ENCODE assay signal across 16 cellular contexts in the genomic region with DNA sequence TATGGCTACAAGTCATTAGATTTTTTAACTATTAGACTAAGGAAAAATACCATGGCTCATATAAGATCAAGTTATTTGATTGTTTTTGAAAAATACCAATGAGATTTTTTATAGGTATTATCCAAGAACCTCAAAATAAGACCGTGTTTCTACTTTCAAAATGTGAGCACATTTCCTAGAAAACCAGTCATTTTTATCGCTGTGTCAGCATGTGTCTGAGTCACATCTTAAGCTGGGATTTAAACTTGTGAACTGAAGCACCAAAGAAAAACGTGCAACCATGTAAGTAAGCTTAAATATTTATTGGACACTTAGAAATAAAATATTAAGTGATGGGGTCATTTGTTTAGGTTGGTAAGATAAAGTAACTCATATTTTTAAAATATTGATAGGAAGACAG.
DNase-seq lines count a peak whose midpoint lies in the region; ATAC-seq, FAIRE-seq and TF ChIP-seq lines count a peak whose summit lies in the region.
"Had no signal": no experiment of that assay in that cellular context is flagged by ENCODE, and none has a peak within 500 bp of the region (broad histone marks: within the 10 kb centered on the region; RNA-seq: fewer than 3 reads in every experiment).

No MANE protein-coding gene starts in this region.

- no peak for TF ChIP-seq RAD21 in HepG2 (CRISPR knock-in tag; IDR thresholded peaks at IDR 0.05)

- TF ChIP-seq EP300 in HepG2 (IDR thresholded peaks at IDR 0.05; ENCODE audit: low read depth in 2 of 2, low read length in 2 of 2) (no peak), HepG2 (CRISPR knock-in tag; IDR thresholded peaks at IDR 0.05; ENCODE audit: borderline replicate concordance) (no peak)

- in situ Hi-C loops in HepG2 (cut with HindIII; ENCODE audit: extremely low pct_ligation_motif_present, low pct_unique_long_range_greater_than_20kb) = no loop called here

- H3K27ac ChIP-seq in HepG2 (ENCODE audit: extremely low read length, insufficient read depth, low read length) (no peak overlapping the region), right lobe of liver (no peak overlapping the region), hepatocyte (no peak overlapping the region)
- H3K27ac ChIP-seq: 22Rv1, BLaER1, HL-60, KMS-11 had no signal

- H3K79me2 ChIP-seq in HepG2 (ENCODE audit: insufficient read depth, low read length) (no peaks in the 10 kb centered on the region), hepatocyte (no peaks in the 10 kb centered on the region)

- DNase-seq in HepG2 (ENCODE audit: low spot score) (no peak), right lobe of liver (no peak), RKO (ENCODE audit: low spot score) (peak; percentile 57), hepatocyte (ENCODE audit: low spot score) (peak; percentile 6), Kasumi-1 (lab: John Stamatoyannopoulos, UW) (no peak)
- DNase-seq in activated CD4-positive, alpha-beta T cell treated with anti-CD3 and anti-CD28 coated beads, Interleukin-2, amount 50 U/mL, for 1 hour = no peak
- DNase-seq: AML-193; Caco-2; CD8-positive, alpha-beta memory T cell; DMS53 had no signal

- H3K9me3 ChIP-seq in HepG2 (ENCODE audit: low read length) (no peaks in the 10 kb centered on the region), right lobe of liver (no peaks in the 10 kb centered on the region), hepatocyte (ENCODE audit: low read depth) (no peaks in the 10 kb centered on the region)
- H3K9me3 ChIP-seq: BLaER1, Caco-2 had no signal

- H3K4me1 ChIP-seq in HepG2 (ENCODE audit: insufficient read depth, low read length) (no peaks in the 10 kb centered on the region), right lobe of liver (no peaks in the 10 kb centered on the region), hepatocyte (ENCODE audit: insufficient read depth) (no peaks in the 10 kb centered on the region)
- H3K4me1 ChIP-seq: BLaER1, Caco-2 had no signal

- H3K9me2 ChIP-seq in hepatocyte (replicated peaks; ENCODE audit: insufficient read depth) = no peaks in the 10 kb centered on the region

- WGBS in HepG2 (ENCODE audit: low lambda C conversion rate) = 16% methylated on average over 3 of the region's 3 CpGs
- 34% methylated on average over 3 of the region's 3 CpGs for WGBS in right lobe of liver (ENCODE audit: insufficient coverage, low coverage, low lambda C conversion rate, missing lambda C conversion rate)
- WGBS in hepatocyte (ENCODE audit: low lambda C conversion rate, missing lambda C conversion rate) = 51% methylated on average over 3 of the region's 3 CpGs

- H3K9ac ChIP-seq in HepG2 (ENCODE audit: insufficient read depth, low read depth, low read length) = no peak overlapping the region
- H3K9ac ChIP-seq: BLaER1, KMS-11 had no signal

- H3K4me2 ChIP-seq in HepG2 (ENCODE audit: low read depth, low read length) (no peak overlapping the region), hepatocyte (no peak overlapping the region)
- H3K4me2 ChIP-seq: BLaER1, KMS-11 had no signal

- POLR2A ChIA-PET in HepG2 (lab: Yijun Ruan, JAX) = no interaction called here

- ATAC-seq in HepG2 (no peak), right lobe of liver (no peak), HG02610 (IDR thresholded peaks at IDR 0.05; ENCODE audit: unreplicated experiment) (no peak)
- ATAC-seq: HCT116 had no signal

- CTCF ChIA-PET in HepG2 (lab: Yijun Ruan, JAX; ENCODE audit: low intra/inter-chr PET ratio, low total read pairs) = no interaction called here

- no peak for TF ChIP-seq POLR2A in HepG2 (IDR thresholded peaks at IDR 0.05; ENCODE audit: insufficient read depth in 1 of 2, low read depth in 2 of 2, low read length in 2 of 2)
- no peak for TF ChIP-seq POLR2A in right lobe of liver (IDR thresholded peaks at IDR 0.05)

- intact Hi-C loops in HepG2 (cut with micrococcal nuclease; ENCODE audit: unreplicated experiment) = no loop called here
- intact Hi-C loops in right lobe of liver (cut with DNase I) = no loop called here

- TF ChIP-seq CTCF in HepG2 (CRISPR knock-in tag; IDR thresholded peaks at IDR 0.05) (no peak), right lobe of liver (IDR thresholded peaks at IDR 0.05) (no peak), hepatocyte (IDR thresholded peaks at IDR 0.05; ENCODE audit: poor library complexity) (no peak)

- no peak overlapping the region for H2AFZ ChIP-seq in HepG2 (ENCODE audit: low read length)
- no peak overlapping the region for H2AFZ ChIP-seq in hepatocyte

- H3K4me3 ChIP-seq in HepG2 (replicated peaks in 1 of 3; ENCODE audit: insufficient read depth in 1 of 3, low read depth in 2 of 3, low read length in 3 of 3) = no peak overlapping the region
- no peak overlapping the region for H3K4me3 ChIP-seq in right lobe of liver
- no peak overlapping the region for H3K4me3 ChIP-seq in hepatocyte
- H3K4me3 ChIP-seq: BLaER1 had no signal

- H3K27me3 ChIP-seq in HepG2 (ENCODE audit: control insufficient read depth in 1 of 2, insufficient read depth in 2 of 2, low read length in 2 of 2) = no peaks in the 10 kb centered on the region
- no peaks in the 10 kb centered on the region for H3K27me3 ChIP-seq in right lobe of liver
- H3K27me3 ChIP-seq in hepatocyte = no peaks in the 10 kb centered on the region
- H3K27me3 ChIP-seq: BLaER1 had no signal

- H3K36me3 ChIP-seq in HepG2 (replicated peaks in 1 of 2; ENCODE audit: control insufficient read depth in 1 of 2, insufficient read depth in 2 of 2, low read length in 2 of 2) = no peaks in the 10 kb centered on the region
- H3K36me3 ChIP-seq in right lobe of liver = no peaks in the 10 kb centered on the region
- no peaks in the 10 kb centered on the region for H3K36me3 ChIP-seq in hepatocyte (replicated peaks; ENCODE audit: insufficient read depth, low read depth)
- H3K36me3 ChIP-seq: BLaER1 had no signal

- H4K20me1 ChIP-seq in HepG2 (ENCODE audit: insufficient read depth, low read length) (no peaks in the 10 kb centered on the region), hepatocyte (ENCODE audit: insufficient read depth, poor library complexity, severe bottlenecking) (no peaks in the 10 kb centered on the region)
- H4K20me1 ChIP-seq: BLaER1 had no signal

- BruUV-seq in HepG2 (replicated peaks; lab: Mats Ljungman, UMichigan) = no TSS peak

- FAIRE-seq in HepG2 (lab: Jason Lieb, UNC) = no peak

TF ChIP-seq in HepG2, 621 proteins besides CTCF, POLR2A, EP300 and RAD21:
- no peak for TF ChIP-seq SAP130 (CRISPR knock-in tag; IDR thresholded peaks at IDR 0.05; ENCODE audit: low read depth)
- peak; percentile 82 to 92 for TF ChIP-seq MAFK (conservative IDR thresholded peaks at IDR 0.05 in 1 of 2, IDR thresholded peaks at IDR 0.05 in 1 of 2; ENCODE audit: low read length in 2 of 2)
- TF ChIP-seq, protein P1, sequence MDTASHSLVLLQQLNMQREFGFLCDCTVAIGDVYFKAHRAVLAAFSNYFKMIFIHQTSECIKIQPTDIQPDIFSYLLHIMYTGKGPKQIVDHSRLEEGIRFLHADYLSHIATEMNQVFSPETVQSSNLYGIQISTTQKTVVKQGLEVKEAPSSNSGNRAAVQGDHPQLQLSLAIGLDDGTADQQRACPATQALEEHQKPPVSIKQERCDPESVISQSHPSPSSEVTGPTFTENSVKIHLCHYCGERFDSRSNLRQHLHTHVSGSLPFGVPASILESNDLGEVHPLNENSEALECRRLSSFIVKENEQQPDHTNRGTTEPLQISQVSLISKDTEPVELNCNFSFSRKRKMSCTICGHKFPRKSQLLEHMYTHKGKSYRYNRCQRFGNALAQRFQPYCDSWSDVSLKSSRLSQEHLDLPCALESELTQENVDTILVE (CRISPR knock-in tag; IDR thresholded peaks at IDR 0.05) = no peak
- TF ChIP-seq, protein P2, sequence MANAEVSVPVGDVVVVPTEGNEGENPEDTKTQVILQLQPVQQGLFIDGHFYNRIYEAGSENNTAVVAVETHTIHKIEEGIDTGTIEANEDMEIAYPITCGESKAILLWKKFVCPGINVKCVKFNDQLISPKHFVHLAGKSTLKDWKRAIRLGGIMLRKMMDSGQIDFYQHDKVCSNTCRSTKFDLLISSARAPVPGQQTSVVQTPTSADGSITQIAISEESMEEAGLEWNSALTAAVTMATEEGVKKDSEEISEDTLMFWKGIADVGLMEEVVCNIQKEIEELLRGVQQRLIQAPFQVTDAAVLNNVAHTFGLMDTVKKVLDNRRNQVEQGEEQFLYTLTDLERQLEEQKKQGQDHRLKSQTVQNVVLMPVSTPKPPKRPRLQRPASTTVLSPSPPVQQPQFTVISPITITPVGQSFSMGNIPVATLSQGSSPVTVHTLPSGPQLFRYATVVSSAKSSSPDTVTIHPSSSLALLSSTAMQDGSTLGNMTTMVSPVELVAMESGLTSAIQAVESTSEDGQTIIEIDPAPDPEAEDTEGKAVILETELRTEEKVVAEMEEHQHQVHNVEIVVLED (CRISPR knock-in tag; IDR thresholded peaks at IDR 0.05; ENCODE audit: borderline replicate concordance) = no peak
- TF ChIP-seq MAFF (IDR thresholded peaks at IDR 0.05; ENCODE audit: low read depth, low read length) = peak; percentile 84
- no peak for TF ChIP-seq ZFP36L1 (CRISPR knock-in tag; IDR thresholded peaks at IDR 0.05)

Comparison
In these comparisons a context has a peak if more than half of its experiments do, and no peak if none do; other contexts are left out.
1. DNase-seq: peak in RKO (single experiment) and hepatocyte (single experiment); none in HepG2 (single experiment), right lobe of liver (0 of 3), activated CD4-positive, alpha-beta T cell treated with anti-CD3 and anti-CD28 coated beads, Interleukin-2, amount 50 U/mL, for 1 hour (single experiment) and Kasumi-1 (0 of 2).